ENCODE assay signal across 12 cellular contexts in the genomic region with DNA sequence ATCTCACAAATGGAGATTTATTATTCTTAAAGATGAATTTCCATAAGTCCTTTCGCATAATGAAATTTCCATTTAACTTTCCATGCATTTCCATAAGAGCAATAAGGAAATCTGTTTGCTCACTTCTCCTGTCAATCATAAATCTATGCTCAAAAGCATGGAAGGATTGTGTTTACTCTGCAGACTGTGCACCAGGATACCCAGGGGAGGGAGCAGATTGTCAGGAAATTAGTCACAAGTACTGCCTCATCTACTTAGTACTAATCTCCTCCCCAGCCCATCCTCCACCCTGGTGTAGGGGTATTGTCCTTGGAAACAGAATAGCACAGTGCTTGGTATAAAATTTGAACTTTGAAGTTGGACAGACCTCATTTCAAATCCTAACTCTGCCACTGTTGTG. TPM values are rescaled to one million over a fixed set of nuclear protein-coding genes. Genes with fewer than 3 reads are reported as not detected.
DNase-seq lines count a peak whose midpoint lies in the region; ATAC-seq lines count a peak whose summit lies in the region.
"Had no signal": no experiment of that assay in that cellular context is flagged by ENCODE, and none has a peak within 500 bp of the region (broad histone marks: within the 10 kb centered on the region; RNA-seq: fewer than 3 reads in every experiment).

No MANE protein-coding gene starts in this region.

- no peak overlapping the region for H3K9ac ChIP-seq in BLaER1

- 0 out of 2 replicates have a peak overlapping the region, but pooled peaks have one; percentile 4 for H3K4me2 ChIP-seq in BLaER1

- H3K4me1 ChIP-seq in BLaER1 (peaks cover 27% of the 10 kb centered on the region), SJSA1 (replicated peaks) (peaks cover 27% of the 10 kb centered on the region)

- H3K36me3 ChIP-seq in BLaER1: 0 out of 2 replicates have a peak, but pooled peaks cover 1% of the 10 kb centered on the region
- H3K36me3 ChIP-seq in SJSA1: no peaks in the 10 kb centered on the region

- H3K9me3 ChIP-seq in BLaER1 (no peaks in the 10 kb centered on the region), SJSA1 (replicated peaks) (no peaks in the 10 kb centered on the region)

- H3K27ac ChIP-seq in BLaER1: no peak overlapping the region
- H3K27ac ChIP-seq in SJSA1: no peak overlapping the region; the same call in 1 of the 2 replicates

- DNase-seq in HCEC 1CT (peak; percentile 83), SJSA1 (ENCODE audit: low read depth in 1 of 2, low spot score in 2 of 2) (peak; percentile 28 to 55), glomerular visceral epithelial cell (ENCODE audit: extremely low spot score) (peak; percentile 35), SKM-1 (lab: John Stamatoyannopoulos, UW; ENCODE audit: unreplicated experiment) (no peak), G401 (ENCODE audit: low spot score) (no peak), NCI-H2107 (lab: John Stamatoyannopoulos, UW) (no peak)
- DNase-seq: DND-41, immature natural killer cell, NCI-H1105, occipital lobe had no signal

- no peaks in the 10 kb centered on the region for H4K20me1 ChIP-seq in BLaER1

- in situ Hi-C loops in G401 (cut with HindIII; ENCODE audit: low sequenced_read_pairs): no loop called here

- H3K4me3 ChIP-seq in BLaER1: no peak overlapping the region
- no peak overlapping the region for H3K4me3 ChIP-seq in SJSA1

- no peaks in the 10 kb centered on the region for H3K27me3 ChIP-seq in BLaER1
- no peaks in the 10 kb centered on the region for H3K27me3 ChIP-seq in SJSA1 (replicated peaks)

- ATAC-seq in GM21825 (IDR thresholded peaks at IDR 0.05; ENCODE audit: unreplicated experiment): no peak

RNA-seq across cellular contexts. Expression of a gene that starts 24.2 kb away (rescaled TPM):
- total RNA-seq in SJSA1 (2014; rRNA removed; shearing (Covaris generic)): 2.5 and 2.9 TPM in 2 replicates
- 0.10 and 0.43 TPM in 2 replicates for total RNA-seq in G401 (2014; rRNA removed; shearing (Covaris generic))
- total RNA-seq: occipital lobe had no signal

Comparison
In these comparisons a context has a peak if more than half of its experiments do, and no peak if none do; other contexts are left out.
1. DNase-seq: peak in HCEC 1CT (single experiment), SJSA1 (2 of 2) and glomerular visceral epithelial cell (single experiment); none in SKM-1 (single experiment), G401 (single experiment) and NCI-H2107 (single experiment).